In genomic region chr1:158527190-158527815, GRCh38 we compare ENCODE assay signal across 10 cellular contexts. TPM values are rescaled to one million over a fixed set of nuclear protein-coding genes. Genes with fewer than 3 reads are reported as not detected.
DNase-seq lines count a peak whose midpoint lies in the region; ATAC-seq, FAIRE-seq and TF ChIP-seq lines count a peak whose summit lies in the region.
"Had no signal": no experiment of that assay in that cellular context is flagged by ENCODE, and none has a peak within 500 bp of the region (broad histone marks: within the 10 kb centered on the region; RNA-seq: fewer than 3 reads in every experiment).

No MANE protein-coding gene starts in this region.

- H3K9me1 ChIP-seq in endothelial cell of umbilical vein (replicated peaks; ENCODE audit: control insufficient read depth, extremely low read depth, insufficient read depth, low read length): no peaks in the 10 kb centered on the region

- no peaks in the 10 kb centered on the region for H4K20me1 ChIP-seq in endothelial cell of umbilical vein (replicated peaks; ENCODE audit: control insufficient read depth, extremely low read depth, insufficient read depth, low read length)
- no peaks in the 10 kb centered on the region for H4K20me1 ChIP-seq in hepatocyte (ENCODE audit: insufficient read depth, poor library complexity, severe bottlenecking)

- no peak for ATAC-seq in left ventricle myocardium superior
- ATAC-seq in HG02610 (IDR thresholded peaks at IDR 0.05; ENCODE audit: unreplicated experiment): no peak
- ATAC-seq: Panc1 had no signal

- no peak for DNase-seq in left ventricle myocardium inferior
- DNase-seq in left ventricle myocardium superior: no peak
- peak; percentile 64 for DNase-seq in NCI-H2171 treated with DMSO at 0.1 percent for 48 hours (lab: John Stamatoyannopoulos, UW)
- peak; percentile 24 for DNase-seq in endothelial cell of umbilical vein (ENCODE audit: low read depth, low spot score)
- DNase-seq in COR-L47 (lab: John Stamatoyannopoulos, UW): no peak
- no peak for DNase-seq in NCI-H446 treated with DMSO at 0.1 percent for 48 hours (lab: John Stamatoyannopoulos, UW)
- no peak for DNase-seq in hepatocyte (ENCODE audit: low spot score)

- H3K9ac ChIP-seq in endothelial cell of umbilical vein (replicated peaks; ENCODE audit: extremely low read depth, insufficient read depth, low read length): no peak overlapping the region

- H2AFZ ChIP-seq in endothelial cell of umbilical vein (ENCODE audit: low read depth, low read length): no peak overlapping the region
- H2AFZ ChIP-seq in hepatocyte: no peak overlapping the region

- 60% methylated on average over 2 of the region's 2 CpGs for WGBS in hepatocyte (ENCODE audit: low lambda C conversion rate, missing lambda C conversion rate)

- intact Hi-C loops in left ventricle myocardium inferior (cut with micrococcal nuclease): no loop called here
- intact Hi-C loops in left ventricle myocardium superior (cut with micrococcal nuclease): no loop called here
- intact Hi-C loops in endothelial cell of umbilical vein (cut with micrococcal nuclease): no loop called here

- H3K4me2 ChIP-seq in endothelial cell of umbilical vein (ENCODE audit: insufficient read depth, low read length) (no peak overlapping the region), hepatocyte (no peak overlapping the region)

- POLR2A ChIA-PET in endothelial cell of umbilical vein (lab: Charles Lee): no interaction called here

- H3K27ac ChIP-seq in left ventricle myocardium inferior (replicated peaks) (no peak overlapping the region), endothelial cell of umbilical vein (ENCODE audit: insufficient read depth, low read depth, low read length) (no peak overlapping the region), hepatocyte (no peak overlapping the region)
- H3K27ac ChIP-seq: coronary artery had no signal

- H3K4me3 ChIP-seq in left ventricle myocardium inferior: no peak overlapping the region
- no peak overlapping the region for H3K4me3 ChIP-seq in endothelial cell of umbilical vein (replicated peaks in 1 of 3; ENCODE audit: insufficient read depth in 1 of 3, low read depth in 1 of 3, low read length in 3 of 3)
- H3K4me3 ChIP-seq in hepatocyte: no peak overlapping the region
- H3K4me3 ChIP-seq: coronary artery had no signal

- TF ChIP-seq POLR2A in endothelial cell of umbilical vein (IDR thresholded peaks at IDR 0.05; ENCODE audit: low read depth, low read length): no peak

- no peaks in the 10 kb centered on the region for H3K36me3 ChIP-seq in left ventricle myocardium inferior
- H3K36me3 ChIP-seq in endothelial cell of umbilical vein (ENCODE audit: control insufficient read depth in 2 of 2, extremely low read depth in 1 of 2, insufficient read depth in 2 of 2, low read length in 2 of 2): no peaks in the 10 kb centered on the region
- no peaks in the 10 kb centered on the region for H3K36me3 ChIP-seq in hepatocyte (replicated peaks; ENCODE audit: insufficient read depth, low read depth)

- no peaks in the 10 kb centered on the region for H3K79me2 ChIP-seq in endothelial cell of umbilical vein (ENCODE audit: control insufficient read depth, insufficient read depth, low read length)
- H3K79me2 ChIP-seq in hepatocyte: no peaks in the 10 kb centered on the region

- H3K9me2 ChIP-seq in hepatocyte (replicated peaks; ENCODE audit: insufficient read depth): no peaks in the 10 kb centered on the region

- BruUV-seq in endothelial cell of umbilical vein (replicated peaks; lab: Mats Ljungman, UMichigan): no TSS peak

- H3K9me3 ChIP-seq in left ventricle myocardium inferior (replicated peaks) (peaks cover 5% of the 10 kb centered on the region), endothelial cell of umbilical vein (replicated peaks; ENCODE audit: control insufficient read depth, insufficient read depth, low read length) (no peaks in the 10 kb centered on the region), hepatocyte (ENCODE audit: low read depth) (peaks cover 5% of the 10 kb centered on the region)

- CTCF ChIA-PET in endothelial cell of umbilical vein (lab: Charles Lee): interaction anchor here (0.6 to 3.5 kb wide), 15 partner anchors 11 to 565 kb away, joined by 3 to 47 read pairs (median 4); no protein-coding TSS in a partner anchor

- dilution Hi-C loops in endothelial cell of umbilical vein (cut with MboI; ENCODE audit: extremely low pct_ligation_motif_present, low sequenced_read_pairs): no loop called here

- peak; percentile 69 for TF ChIP-seq CTCF in left ventricle myocardium inferior (IDR thresholded peaks at IDR 0.05; ENCODE audit: borderline replicate concordance)
- peak in 1 of 2 donors; percentile 37 for TF ChIP-seq CTCF in endothelial cell of umbilical vein (IDR thresholded peaks at IDR 0.05; ENCODE audit: extremely low read depth in 1 of 2, insufficient read depth in 1 of 2, low read depth in 1 of 2, low read length in 2 of 2)
- no peak for TF ChIP-seq CTCF in hepatocyte (IDR thresholded peaks at IDR 0.05; ENCODE audit: poor library complexity)

- FAIRE-seq in endothelial cell of umbilical vein (lab: Jason Lieb, UNC): peak; percentile 40

- H3K4me1 ChIP-seq in left ventricle myocardium inferior: no peaks in the 10 kb centered on the region
- H3K4me1 ChIP-seq in endothelial cell of umbilical vein (ENCODE audit: control insufficient read depth, extremely low read depth, insufficient read depth, low read length): no peaks in the 10 kb centered on the region
- H3K4me1 ChIP-seq in hepatocyte (ENCODE audit: insufficient read depth): no peaks in the 10 kb centered on the region

- H3K27me3 ChIP-seq in left ventricle myocardium inferior (ENCODE audit: low read depth) (peaks cover 5% of the 10 kb centered on the region), endothelial cell of umbilical vein (ENCODE audit: control insufficient read depth in 2 of 2, insufficient read depth in 2 of 2, low read length in 2 of 2) (no peaks in the 10 kb centered on the region), hepatocyte (no peaks in the 10 kb centered on the region)

TF ChIP-seq in endothelial cell of umbilical vein, 7 proteins besides CTCF, POLR2A, EP300 and RAD21 (continues in another document):
- TF ChIP-seq POLR2AphosphoS5 (IDR thresholded peaks at IDR 0.05; ENCODE audit: insufficient read depth, low read depth, low read length): no peak
- no peak for TF ChIP-seq MAX (IDR thresholded peaks at IDR 0.05; ENCODE audit: insufficient read depth, insufficient read length)
- TF ChIP-seq MYC (IDR thresholded peaks at IDR 0.05; ENCODE audit: low read depth, low read length): no peak
- no peak for TF ChIP-seq GATA2 (IDR thresholded peaks at IDR 0.05; ENCODE audit: insufficient read depth, insufficient read length, low read depth, low read length)

RNA-seq across cellular contexts. Expression of gene OR6Y1, which starts 26.9 kb away (rescaled TPM):
- not detected for total RNA-seq in left ventricle myocardium inferior
- not detected for total RNA-seq in left ventricle myocardium superior
- not detected in 2 replicates for total RNA-seq in endothelial cell of umbilical vein
- not detected in 2 replicates for polyA plus RNA-seq in endothelial cell of umbilical vein
- polyA plus RNA-seq in endothelial cell of umbilical vein (2011; cell fraction: cytosol; rRNA removed): not detected in 2 replicates
- not detected in 2 replicates for polyA plus RNA-seq in endothelial cell of umbilical vein (2011; cell fraction: nucleus; rRNA removed)
- polyA plus RNA-seq in endothelial cell of umbilical vein (2012): not detected in 2 replicates
- polyA minus RNA-seq in endothelial cell of umbilical vein: not detected in 2 replicates
- polyA minus RNA-seq in endothelial cell of umbilical vein (2011; cell fraction: cytosol; rRNA and poly(A)+ RNA removed): not detected
- not detected in 2 replicates for polyA minus RNA-seq in endothelial cell of umbilical vein (2011; cell fraction: nucleus; rRNA and poly(A)+ RNA removed)
- not detected in 2 replicates for total RNA-seq in hepatocyte
- not detected in 2 replicates for polyA plus RNA-seq in hepatocyte

RNA-seq across cellular contexts. Expression of gene OR6P1, which starts 43.1 kb away (rescaled TPM):
- total RNA-seq in left ventricle myocardium inferior (not detected), left ventricle myocardium superior (not detected), endothelial cell of umbilical vein (not detected in 2 replicates), hepatocyte (not detected in 2 replicates)
- polyA plus RNA-seq in endothelial cell of umbilical vein (not detected in 2 replicates), hepatocyte (not detected in 2 replicates)
- not detected in 2 replicates for polyA plus RNA-seq in endothelial cell of umbilical vein (2011; cell fraction: cytosol; rRNA removed)
- polyA plus RNA-seq in endothelial cell of umbilical vein (2011; cell fraction: nucleus; rRNA removed): not detected in 2 replicates
- polyA plus RNA-seq in endothelial cell of umbilical vein (2012): not detected in 2 replicates
- not detected in 2 replicates for polyA minus RNA-seq in endothelial cell of umbilical vein
- not detected for polyA minus RNA-seq in endothelial cell of umbilical vein (2011; cell fraction: cytosol; rRNA and poly(A)+ RNA removed)
- polyA minus RNA-seq in endothelial cell of umbilical vein (2011; cell fraction: nucleus; rRNA and poly(A)+ RNA removed): not detected in 2 replicates

RNA-seq across cellular contexts. Expression of gene OR10X1, which starts 52.4 kb away (rescaled TPM):
- total RNA-seq in left ventricle myocardium inferior (not detected), left ventricle myocardium superior (not detected), endothelial cell of umbilical vein (not detected in 2 replicates), hepatocyte (not detected in 2 replicates)
- polyA plus RNA-seq in endothelial cell of umbilical vein (not detected in 2 replicates), hepatocyte (not detected in 2 replicates)
- not detected in 2 replicates for polyA plus RNA-seq in endothelial cell of umbilical vein (2011; cell fraction: cytosol; rRNA removed)
- polyA plus RNA-seq in endothelial cell of umbilical vein (2011; cell fraction: nucleus; rRNA removed): not detected in 2 replicates
- not detected in 2 replicates for polyA plus RNA-seq in endothelial cell of umbilical vein (2012)
- not detected in 2 replicates for polyA minus RNA-seq in endothelial cell of umbilical vein
- polyA minus RNA-seq in endothelial cell of umbilical vein (2011; cell fraction: cytosol; rRNA and poly(A)+ RNA removed): not detected
- not detected in 2 replicates for polyA minus RNA-seq in endothelial cell of umbilical vein (2011; cell fraction: nucleus; rRNA and poly(A)+ RNA removed)

RNA-seq across cellular contexts. Expression of gene OR10R2, which starts 55.3 kb away (rescaled TPM):
- total RNA-seq in left ventricle myocardium inferior (not detected), left ventricle myocardium superior (not detected), endothelial cell of umbilical vein (not detected in 2 replicates), hepatocyte (not detected in 2 replicates)
- polyA plus RNA-seq in endothelial cell of umbilical vein (not detected in 2 replicates), hepatocyte (not detected in 2 replicates)
- not detected in 2 replicates for polyA plus RNA-seq in endothelial cell of umbilical vein (2011; cell fraction: cytosol; rRNA removed)
- not detected in 2 replicates for polyA plus RNA-seq in endothelial cell of umbilical vein (2011; cell fraction: nucleus; rRNA removed)
- polyA plus RNA-seq in endothelial cell of umbilical vein (2012): not detected in 2 replicates
- not detected in 2 replicates for polyA minus RNA-seq in endothelial cell of umbilical vein
- polyA minus RNA-seq in endothelial cell of umbilical vein (2011; cell fraction: cytosol; rRNA and poly(A)+ RNA removed): not detected
- not detected in 2 replicates for polyA minus RNA-seq in endothelial cell of umbilical vein (2011; cell fraction: nucleus; rRNA and poly(A)+ RNA removed)

Comparison
In these comparisons a context has a peak if more than half of its experiments do, and no peak if none do; other contexts are left out.
1. DNase-seq: peak in NCI-H2171 treated with DMSO at 0.1 percent for 48 hours (single experiment) and endothelial cell of umbilical vein (single experiment); none in left ventricle myocardium inferior (single experiment), left ventricle myocardium superior (single experiment), COR-L47 (single experiment), NCI-H446 treated with DMSO at 0.1 percent for 48 hours (single experiment) and hepatocyte (single experiment).